ENCODE assay signal across 8 cellular contexts in the genomic region with DNA sequence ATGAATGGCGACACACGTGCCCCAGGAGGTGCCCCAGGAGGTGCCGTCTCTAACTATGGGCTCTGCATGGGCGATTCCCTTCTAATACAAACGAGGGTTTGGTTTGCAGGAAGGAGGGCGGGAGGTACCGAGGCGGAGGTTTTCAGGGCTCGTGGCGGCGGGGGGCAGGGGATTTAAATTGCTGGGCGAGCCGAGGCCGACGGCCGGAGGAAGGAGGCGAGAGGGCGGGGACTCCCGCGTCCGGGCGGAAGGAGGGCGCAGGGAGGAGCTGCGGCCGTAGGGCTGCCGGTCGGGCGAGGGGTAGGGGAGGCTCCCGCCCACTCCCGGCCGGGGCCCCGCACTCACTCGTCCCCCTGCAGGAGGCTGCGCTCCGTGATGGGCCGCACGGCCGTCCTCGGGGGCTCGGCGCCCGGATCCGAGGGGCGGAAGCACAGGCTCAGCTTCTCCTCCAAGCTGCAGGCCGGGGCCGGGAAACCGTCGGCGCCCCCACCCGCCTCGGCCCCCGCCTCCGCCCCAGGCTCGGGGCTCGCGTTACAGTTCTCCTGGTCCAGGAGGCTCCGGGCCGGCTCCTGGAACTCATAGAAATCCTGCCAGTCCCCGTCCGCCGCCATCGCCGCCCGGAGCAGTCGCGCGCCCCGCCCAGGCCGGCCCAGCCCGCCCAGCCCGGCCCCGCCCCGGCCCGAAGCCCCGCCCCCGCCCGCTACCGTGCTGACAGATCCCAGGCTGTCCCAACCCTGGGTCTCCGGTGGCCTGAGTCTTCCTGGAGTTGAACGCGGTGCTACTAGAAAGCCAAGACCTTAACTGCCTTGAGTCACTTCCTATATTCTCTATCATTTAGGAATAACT. TPM values are rescaled to one million over a fixed set of nuclear protein-coding genes. Genes with fewer than 3 reads are reported as not detected.
DNase-seq lines count a peak whose midpoint lies in the region; ATAC-seq, FAIRE-seq and TF ChIP-seq lines count a peak whose summit lies in the region.

A gene with protein sequence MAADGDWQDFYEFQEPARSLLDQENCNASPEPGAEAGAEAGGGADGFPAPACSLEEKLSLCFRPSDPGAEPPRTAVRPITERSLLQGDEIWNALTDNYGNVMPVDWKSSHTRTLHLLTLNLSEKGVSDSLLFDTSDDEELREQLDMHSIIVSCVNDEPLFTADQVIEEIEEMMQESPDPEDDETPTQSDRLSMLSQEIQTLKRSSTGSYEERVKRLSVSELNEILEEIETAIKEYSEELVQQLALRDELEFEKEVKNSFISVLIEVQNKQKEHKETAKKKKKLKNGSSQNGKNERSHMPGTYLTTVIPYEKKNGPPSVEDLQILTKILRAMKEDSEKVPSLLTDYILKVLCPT (minus strand): TSS at position 637 of the 846 bp plus-strand sequence. CDS start 26 bp downstream, at position 611.

- H3K9me3 ChIP-seq in esophagus muscularis mucosa = no peaks in the 10 kb centered on the region
- H3K9me3 ChIP-seq in muscle layer of duodenum (ENCODE audit: control insufficient read depth in 1 of 2, low read length in 2 of 2) = no peaks in the 10 kb centered on the region

- TF ChIP-seq CTCF in esophagus muscularis mucosa (IDR thresholded peaks at IDR 0.05) = no peak

- WGBS in esophagus muscularis mucosa = 2% methylated on average over 12 of the region's 81 CpGs

- peak; percentile 80 for FAIRE-seq in HTR-8/SVneo (lab: Jason Lieb, UNC)

- no peak for TF ChIP-seq EP300 in esophagus muscularis mucosa (IDR thresholded peaks at IDR 0.05)

- ATAC-seq in GM21390 (IDR thresholded peaks at IDR 0.05; ENCODE audit: unreplicated experiment) = peak; percentile 99
- peak; percentile 96 to 97 for ATAC-seq in activated T-cell treated with anti-CD3 and anti-CD28 coated beads, Interleukin-2, amount 50 U/mL, for 72 hours (replicated peaks in 1 of 2)

- peaks cover 24% of the 10 kb centered on the region for H3K4me1 Mint-ChIP-seq in activated T-cell treated with anti-CD3 and anti-CD28 coated beads, Interleukin-2, amount 50 U/mL, for 72 hours (ENCODE audit: low read depth)

- H3K27me3 Mint-ChIP-seq in activated T-cell treated with anti-CD3 and anti-CD28 coated beads, Interleukin-2, amount 50 U/mL, for 72 hours (ENCODE audit: low read depth) = no peaks in the 10 kb centered on the region

- H3K4me1 ChIP-seq in esophagus muscularis mucosa (peaks cover 15 to 38% (median 31%) of the 10 kb centered on the region in 4 donors), muscle layer of duodenum (ENCODE audit: control insufficient read depth in 1 of 2, insufficient read depth in 2 of 2, low read length in 2 of 2) (peaks cover 4 to 24% of the 10 kb centered on the region in 2 donors)

- peak within 1 kb of the TSS; percentile 38 for H3K27ac Mint-ChIP-seq in activated T-cell treated with anti-CD3 and anti-CD28 coated beads, Interleukin-2, amount 50 U/mL, for 72 hours

- intact Hi-C loops in esophagus muscularis mucosa (cut with DNase I) = no loop called here

- H3K27me3 ChIP-seq in esophagus muscularis mucosa = no peaks in the 10 kb centered on the region
- H3K27me3 ChIP-seq in muscle layer of duodenum (ENCODE audit: low read depth, low read length) = no peaks in the 10 kb centered on the region

- peak within 1 kb of the TSS; percentile 86 to 94 for H3K4me3 Mint-ChIP-seq in activated T-cell treated with anti-CD3 and anti-CD28 coated beads, Interleukin-2, amount 50 U/mL, for 72 hours

- peaks cover 0 to 3% of the 10 kb centered on the region in 2 donors for H3K36me3 Mint-ChIP-seq in activated T-cell treated with anti-CD3 and anti-CD28 coated beads, Interleukin-2, amount 50 U/mL, for 72 hours (ENCODE audit: insufficient read depth in 2 of 2)

- H3K9me3 Mint-ChIP-seq in activated T-cell treated with anti-CD3 and anti-CD28 coated beads, Interleukin-2, amount 50 U/mL, for 72 hours = no peaks in the 10 kb centered on the region

- H3K36me3 ChIP-seq in esophagus muscularis mucosa (no peaks in the 10 kb centered on the region), muscle layer of duodenum (ENCODE audit: control insufficient read depth in 1 of 2, insufficient read depth in 2 of 2, low read length in 2 of 2) (no peaks in the 10 kb centered on the region)

- H3K4me3 ChIP-seq in esophagus muscularis mucosa (peak within 1 kb of the TSS; percentile 87 to 100 (median 99)), muscle layer of duodenum (ENCODE audit: low read depth in 1 of 2, low read length in 2 of 2) (peak within 1 kb of the TSS; percentile 77 to 89)

- TF ChIP-seq POLR2A in esophagus muscularis mucosa (IDR thresholded peaks at IDR 0.05; ENCODE audit: low read depth) = no peak

- DNase-seq in DMS 273 (lab: John Stamatoyannopoulos, UW; ENCODE audit: unreplicated experiment) = peak; percentile 92
- DNase-seq in HTR-8/SVneo (ENCODE audit: insufficient read length, low spot score) = peak; percentile 88
- DNase-seq in activated T-cell treated with anti-CD3 and anti-CD28 coated beads, Interleukin-2, amount 50 U/mL, for 72 hours = peak; percentile 79 to 85
- DNase-seq in esophagus muscularis mucosa (ENCODE audit: extremely low spot score) = no peak
- DNase-seq in stimulated activated CD8-positive, alpha-beta memory T cell treated with anti-CD3 and anti-CD28 coated beads, Interleukin-7, amount 100 ng/mL, for 48 hours (ENCODE audit: extremely low read depth in 1 of 2, low read depth in 1 of 2) = peak; percentile 55 to 70

- H3K27ac ChIP-seq in esophagus muscularis mucosa (replicated peaks in 1 of 4) = peak within 1 kb of the TSS; percentile 93 to 98 (median 97)
- H3K27ac ChIP-seq in muscle layer of duodenum (ENCODE audit: low read length) = peak within 1 kb of the TSS; percentile 79

TF ChIP-seq in PFSK-1, 5 proteins besides CTCF, POLR2A, EP300 and RAD21:
- TF ChIP-seq POLR2AphosphoS5 (IDR thresholded peaks at IDR 0.05; ENCODE audit: low read depth, low read length) (peak; percentile 70; the same call in 1 of the 2 replicates), SIN3A (IDR thresholded peaks at IDR 0.05; ENCODE audit: borderline replicate concordance, insufficient read depth, low read length) (0 out of 2 replicates have a peak, but pooled peaks have one; percentile 66), TAF1 (IDR thresholded peaks at IDR 0.05; ENCODE audit: borderline replicate concordance, insufficient read depth, low read length) (no peak), FOXP2 (optimal IDR thresholded peaks at IDR 0.05; ENCODE audit: borderline replicate concordance, extremely low read depth, extremely low read length, insufficient read depth) (peak; percentile 47)
- TF ChIP-seq, protein P1, sequence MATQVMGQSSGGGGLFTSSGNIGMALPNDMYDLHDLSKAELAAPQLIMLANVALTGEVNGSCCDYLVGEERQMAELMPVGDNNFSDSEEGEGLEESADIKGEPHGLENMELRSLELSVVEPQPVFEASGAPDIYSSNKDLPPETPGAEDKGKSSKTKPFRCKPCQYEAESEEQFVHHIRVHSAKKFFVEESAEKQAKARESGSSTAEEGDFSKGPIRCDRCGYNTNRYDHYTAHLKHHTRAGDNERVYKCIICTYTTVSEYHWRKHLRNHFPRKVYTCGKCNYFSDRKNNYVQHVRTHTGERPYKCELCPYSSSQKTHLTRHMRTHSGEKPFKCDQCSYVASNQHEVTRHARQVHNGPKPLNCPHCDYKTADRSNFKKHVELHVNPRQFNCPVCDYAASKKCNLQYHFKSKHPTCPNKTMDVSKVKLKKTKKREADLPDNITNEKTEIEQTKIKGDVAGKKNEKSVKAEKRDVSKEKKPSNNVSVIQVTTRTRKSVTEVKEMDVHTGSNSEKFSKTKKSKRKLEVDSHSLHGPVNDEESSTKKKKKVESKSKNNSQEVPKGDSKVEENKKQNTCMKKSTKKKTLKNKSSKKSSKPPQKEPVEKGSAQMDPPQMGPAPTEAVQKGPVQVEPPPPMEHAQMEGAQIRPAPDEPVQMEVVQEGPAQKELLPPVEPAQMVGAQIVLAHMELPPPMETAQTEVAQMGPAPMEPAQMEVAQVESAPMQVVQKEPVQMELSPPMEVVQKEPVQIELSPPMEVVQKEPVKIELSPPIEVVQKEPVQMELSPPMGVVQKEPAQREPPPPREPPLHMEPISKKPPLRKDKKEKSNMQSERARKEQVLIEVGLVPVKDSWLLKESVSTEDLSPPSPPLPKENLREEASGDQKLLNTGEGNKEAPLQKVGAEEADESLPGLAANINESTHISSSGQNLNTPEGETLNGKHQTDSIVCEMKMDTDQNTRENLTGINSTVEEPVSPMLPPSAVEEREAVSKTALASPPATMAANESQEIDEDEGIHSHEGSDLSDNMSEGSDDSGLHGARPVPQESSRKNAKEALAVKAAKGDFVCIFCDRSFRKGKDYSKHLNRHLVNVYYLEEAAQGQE (IDR thresholded peaks at IDR 0.05; ENCODE audit: insufficient read depth in 1 of 2, low read depth in 2 of 2, low read length in 2 of 2) = 0 out of 4 replicates have a peak, but pooled peaks of 1 of the 2 experiments have one; percentile 4

RNA-seq across cellular contexts. Expression of the gene that starts here (rescaled TPM):
- polyA plus RNA-seq in PFSK-1 (2012; ENCODE audit: insufficient read length, low read depth) = 23.1 TPM
- total RNA-seq in activated T-cell treated with anti-CD3 and anti-CD28 coated beads, Interleukin-2, amount 50 U/mL, for 72 hours = 10 to 100 TPM; 11.1 to 12.5 TPM
- 10 to 100 TPM; 40.4 to 58.2 (median 45.2) TPM for total RNA-seq in esophagus muscularis mucosa
